Comparison of ENCODE assay signal across 8 cellular contexts in the genomic region with DNA sequence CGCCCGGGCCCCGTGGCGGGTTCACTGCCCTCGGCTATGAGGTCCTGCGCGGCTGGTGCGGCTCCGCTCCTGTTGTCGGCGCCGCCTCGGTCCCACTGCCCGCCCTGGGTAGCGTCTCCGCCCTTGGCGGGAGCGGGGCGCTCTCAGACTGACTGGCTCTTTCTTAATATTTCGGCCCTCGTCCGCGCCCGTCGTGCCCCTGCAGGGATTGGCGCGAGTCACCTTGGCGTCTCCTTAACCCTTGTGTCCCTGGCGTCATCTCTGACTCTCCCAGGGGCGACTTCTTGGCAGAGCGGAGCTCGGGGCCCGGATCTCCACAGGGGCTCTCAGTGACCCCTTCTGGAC. TPM values are rescaled to one million over a fixed set of nuclear protein-coding genes. Genes with fewer than 3 reads are reported as not detected.
A peak's percentile ranks its signal among the peaks of the same experiment; 100 is the strongest.
DNase-seq lines count a peak whose midpoint lies in the region; ATAC-seq and TF ChIP-seq lines count a peak whose summit lies in the region.

No MANE protein-coding gene starts in this region.

- no peaks in the 10 kb centered on the region for H3K27me3 Mint-ChIP-seq in activated CD4-positive, alpha-beta memory T cell treated with anti-CD3 and anti-CD28 coated beads, Interleukin-2, amount 10 ng/mL, durations not matched to agents 7 days and 5 days

- CTCF ChIA-PET in activated CD4-positive, alpha-beta memory T cell treated with anti-CD3 and anti-CD28 coated beads, Interleukin-2, amount 10 ng/mL, durations not matched to agents 7 days and 5 days (lab: Charles Lee), result interaction anchor here (0.5 to 12.1 kb wide), 3 partner anchors 33 to 258 kb away, joined by 4 to 125 read pairs (median 67); no protein-coding TSS in a partner anchor

- POLR2A ChIA-PET in activated CD4-positive, alpha-beta memory T cell treated with anti-CD3 and anti-CD28 coated beads, Interleukin-2, amount 10 ng/mL, durations not matched to agents 7 days and 5 days (lab: Charles Lee), result interaction anchor here (0.9 to 6.3 kb wide), 14 partner anchors 12 to 246 kb away, joined by 4 to 141 read pairs (median 10); a partner anchor contains a TSS

- peak; percentile 12 for TF ChIP-seq POLR2A in esophagus muscularis mucosa (IDR thresholded peaks at IDR 0.05; ENCODE audit: low read depth)

- peaks cover 58% of the 10 kb centered on the region for H3K36me3 Mint-ChIP-seq in activated CD4-positive, alpha-beta memory T cell treated with anti-CD3 and anti-CD28 coated beads, Interleukin-2, amount 10 ng/mL, durations not matched to agents 7 days and 5 days (ENCODE audit: low read depth)

- H3K27me3 ChIP-seq in esophagus muscularis mucosa, result no peaks in the 10 kb centered on the region
- no peaks in the 10 kb centered on the region for H3K27me3 ChIP-seq in neuron (ENCODE audit: insufficient read depth, low read length)

- peak overlapping the region; percentile 81 for H3K4me3 Mint-ChIP-seq in activated CD4-positive, alpha-beta memory T cell treated with anti-CD3 and anti-CD28 coated beads, Interleukin-2, amount 10 ng/mL, durations not matched to agents 7 days and 5 days

- peak overlapping the region; percentile 91 for H3K27ac Mint-ChIP-seq in activated CD4-positive, alpha-beta memory T cell treated with anti-CD3 and anti-CD28 coated beads, Interleukin-2, amount 10 ng/mL, durations not matched to agents 7 days and 5 days

- WGBS in esophagus muscularis mucosa, result 0% methylated on average over 14 of the region's 33 CpGs

- H3K27ac ChIP-seq in esophagus muscularis mucosa (replicated peaks in 1 of 4), result peak overlapping the region; percentile 98 to 100 (median 100)

- peaks cover 37% of the 10 kb centered on the region for H3K4me1 Mint-ChIP-seq in activated CD4-positive, alpha-beta memory T cell treated with anti-CD3 and anti-CD28 coated beads, Interleukin-2, amount 10 ng/mL, durations not matched to agents 7 days and 5 days

- intact Hi-C loops in esophagus muscularis mucosa (cut with DNase I), result no loop called here

- H2AFZ ChIP-seq in neuron (ENCODE audit: low read depth, low read length), result no peak overlapping the region

- no peak for TF ChIP-seq EP300 in esophagus muscularis mucosa (IDR thresholded peaks at IDR 0.05)

- no peak for TF ChIP-seq CTCF in esophagus muscularis mucosa (IDR thresholded peaks at IDR 0.05)

- H3K36me3 ChIP-seq in esophagus muscularis mucosa (peaks cover 10 to 30% (median 18%) of the 10 kb centered on the region in 4 donors), neuron (ENCODE audit: insufficient read depth, low read length) (peaks cover 24% of the 10 kb centered on the region)

- H3K4me1 ChIP-seq in esophagus muscularis mucosa, result peaks cover 45 to 64% (median 62%) of the 10 kb centered on the region in 4 donors
- H3K4me1 ChIP-seq in neuron (ENCODE audit: insufficient read depth, low read length), result peaks cover 22% of the 10 kb centered on the region

- no peaks in the 10 kb centered on the region for H3K9me3 ChIP-seq in esophagus muscularis mucosa
- peaks cover 4% of the 10 kb centered on the region for H3K9me3 ChIP-seq in neuron (ENCODE audit: low read length)

- no peaks in the 10 kb centered on the region for H3K9me3 Mint-ChIP-seq in activated CD4-positive, alpha-beta memory T cell treated with anti-CD3 and anti-CD28 coated beads, Interleukin-2, amount 10 ng/mL, durations not matched to agents 7 days and 5 days

- DNase-seq in activated naive CD4-positive, alpha-beta T cell (lab: John Stamatoyannopoulos, UW), result peak; percentile 52 to 62 (median 58)
- DNase-seq in activated naive CD4-positive, alpha-beta T cell treated with Interleukin-2 at 50 U/mL for 16 hours, result no peak
- DNase-seq in activated CD4-positive, alpha-beta memory T cell treated with anti-CD3 and anti-CD28 coated beads, Interleukin-2, amount 10 ng/mL, durations not matched to agents 7 days and 5 days, result peak; percentile 52
- DNase-seq in esophagus muscularis mucosa (ENCODE audit: extremely low spot score), result no peak
- DNase-seq in MV-4-11 (lab: John Stamatoyannopoulos, UW), result no peak
- no peak for DNase-seq in amniotic stem cell (lab: John Stamatoyannopoulos, UW)

- H3K4me3 ChIP-seq in esophagus muscularis mucosa (peak overlapping the region; percentile 78 to 100 (median 94)), neuron (ENCODE audit: low read length) (peak overlapping the region; percentile 83)

- ATAC-seq in HG03460 (IDR thresholded peaks at IDR 0.05; ENCODE audit: unreplicated experiment), result no peak

RNA-seq across cellular contexts. Expression of a gene that starts 1.3 kb away (rescaled TPM):
- 1,000 to 10,000 TPM; 1,300 to 1,326 TPM for total RNA-seq in activated CD4-positive, alpha-beta memory T cell treated with anti-CD3 and anti-CD28 coated beads, Interleukin-2, amount 10 ng/mL, durations not matched to agents 7 days and 5 days
- 100 to 1,000 TPM; 571 to 894 (median 806) TPM for total RNA-seq in esophagus muscularis mucosa

Comparison
In these comparisons a context has a peak if more than half of its experiments do, and no peak if none do; other contexts are left out.
1. DNase-seq: peak in activated naive CD4-positive, alpha-beta T cell (4 of 4) and activated CD4-positive, alpha-beta memory T cell treated with anti-CD3 and anti-CD28 coated beads, Interleukin-2, amount 10 ng/mL, durations not matched to agents 7 days and 5 days (single experiment); none in activated naive CD4-positive, alpha-beta T cell treated with Interleukin-2 at 50 U/mL for 16 hours (single experiment), esophagus muscularis mucosa (single experiment), MV-4-11 (single experiment) and amniotic stem cell (single experiment).